In genomic region chr16:74730049-74730683, GRCh38 we compare ENCODE assay signal across 1 cellular context.
TF ChIP-seq lines count a peak whose summit lies in the region.

No MANE protein-coding gene starts in this region.

TF ChIP-seq in HEK293, 187 proteins besides CTCF, POLR2A, EP300 and RAD21 (continued from another document):
- TF ChIP-seq ZNF133 (tag by site-specific recombination; IDR thresholded peaks at IDR 0.05) (no peak), ZNF521 (tag by site-specific recombination; IDR thresholded peaks at IDR 0.05) (no peak), ZNF626 (tag by site-specific recombination; IDR thresholded peaks at IDR 0.05) (no peak), ZBTB21 (tag by site-specific recombination; IDR thresholded peaks at IDR 0.05) (no peak), ZBTB7A (tag by site-specific recombination; IDR thresholded peaks at IDR 0.05; ENCODE audit: low read depth) (no peak)
TF ChIP-seq in HEK293: peak in this region for 2.
